In genomic region chr5:68289576-68289975, GRCh38 we compare ENCODE assay signal across 11 cellular contexts.
DNase-seq lines count a peak whose midpoint lies in the region; ATAC-seq and TF ChIP-seq lines count a peak whose summit lies in the region.
"Had no signal": no experiment of that assay in that cellular context is flagged by ENCODE, and none has a peak within 500 bp of the region (broad histone marks: within the 10 kb centered on the region; RNA-seq: fewer than 3 reads in every experiment).

No MANE protein-coding gene starts in this region.

- peaks cover 2% of the 10 kb centered on the region for H3K36me3 ChIP-seq in Caco-2 (ENCODE audit: control insufficient read depth, insufficient read depth, low read length)
- H3K36me3 ChIP-seq in fibroblast of lung (ENCODE audit: control insufficient read depth, insufficient read depth, low read length) = no peaks in the 10 kb centered on the region

- no TSS peak for BruUV-seq in Caco-2 (replicated peaks; lab: Mats Ljungman, UMichigan)

- H3K9me3 Mint-ChIP-seq in Caco-2 (ENCODE audit: unreplicated experiment) (no peaks in the 10 kb centered on the region), progenitor cell of endocrine pancreas (ENCODE audit: low read depth) (no peaks in the 10 kb centered on the region)
- H3K9me3 Mint-ChIP-seq: stimulated activated naive B cell treated with anti-CD40 and anti-IgM and Interleukin-4, amounts not matched to agents 10 μg/mL and 1 μg/mL and 100 μg/mL, for 72 hours had no signal

- H3K27me3 Mint-ChIP-seq in Caco-2 (ENCODE audit: insufficient read depth, unreplicated experiment) (no peaks in the 10 kb centered on the region), T-helper 17 cell (no peaks in the 10 kb centered on the region), progenitor cell of endocrine pancreas (no peaks in the 10 kb centered on the region)
- H3K27me3 Mint-ChIP-seq: stimulated activated naive B cell treated with anti-CD40 and anti-IgM and Interleukin-4, amounts not matched to agents 10 μg/mL and 1 μg/mL and 100 μg/mL, for 72 hours had no signal

- CTCF ChIA-PET in Caco-2 (lab: Charles Lee) = interaction anchor here (0.6 kb wide), 1 partner anchor 17 kb away, joined by 3 read pairs; no protein-coding TSS in a partner anchor

- H3K9me3 ChIP-seq in Caco-2 (no peaks in the 10 kb centered on the region), T-helper 17 cell (ENCODE audit: control insufficient read depth, low read length, poor library complexity, severe bottlenecking) (no peaks in the 10 kb centered on the region), fibroblast of lung (ENCODE audit: control insufficient read depth, insufficient read depth, low read depth, low read length) (no peaks in the 10 kb centered on the region)

- H3K4me3 Mint-ChIP-seq in Caco-2 (ENCODE audit: unreplicated experiment) (peak overlapping the region; percentile 88), T-helper 17 cell (no peak overlapping the region), progenitor cell of endocrine pancreas (ENCODE audit: low read depth) (peak overlapping the region; percentile 89)

- peak overlapping the region; percentile 42 for H3K4me3 ChIP-seq in Caco-2 (ENCODE audit: low read depth, low read length)
- H3K4me3 ChIP-seq in fibroblast of lung (replicated peaks in 1 of 4; ENCODE audit: control extremely low read depth in 1 of 4, insufficient read depth in 1 of 4, low read depth in 3 of 4, low read length in 4 of 4) = no peak overlapping the region

- H3K4me1 Mint-ChIP-seq in Caco-2 (ENCODE audit: low read depth, unreplicated experiment) = peaks cover 40% of the 10 kb centered on the region
- peaks cover 57% of the 10 kb centered on the region for H3K4me1 Mint-ChIP-seq in T-helper 17 cell
- H3K4me1 Mint-ChIP-seq in progenitor cell of endocrine pancreas (ENCODE audit: low read depth) = peaks cover 60% of the 10 kb centered on the region

- no peak overlapping the region for H3K27ac ChIP-seq in fibroblast of lung (ENCODE audit: insufficient read depth, low read length)

- peaks cover 28% of the 10 kb centered on the region for H3K36me3 Mint-ChIP-seq in Caco-2 (ENCODE audit: insufficient read depth, unreplicated experiment)
- H3K36me3 Mint-ChIP-seq in T-helper 17 cell (ENCODE audit: low read depth) = peaks cover 5% of the 10 kb centered on the region
- peaks cover 14% of the 10 kb centered on the region for H3K36me3 Mint-ChIP-seq in progenitor cell of endocrine pancreas (ENCODE audit: insufficient read depth)

- peaks cover 2% of the 10 kb centered on the region for H3K79me2 ChIP-seq in fibroblast of lung (ENCODE audit: control insufficient read depth, insufficient read depth, low read length)

- no peak for ATAC-seq in T-helper 17 cell
- ATAC-seq: stimulated activated naive B cell treated with anti-CD40 and anti-IgM and Interleukin-4, amounts not matched to agents 10 μg/mL and 1 μg/mL and 100 μg/mL, for 72 hours had no signal

- no peak overlapping the region for H2AFZ ChIP-seq in fibroblast of lung (ENCODE audit: low read length)

- POLR2A ChIA-PET in Caco-2 (lab: Charles Lee) = no interaction called here

- no peak for DNase-seq in Caco-2
- DNase-seq in T-helper 17 cell = no peak
- DNase-seq in fibroblast of lung (ENCODE audit: low read depth in 2 of 2) = no peak
- DNase-seq in progenitor cell of endocrine pancreas (ENCODE audit: low spot score, unreplicated experiment) = no peak
- DNase-seq in HPDE6-E6E7 (ENCODE audit: extremely low spot score) = no peak
- no peak for DNase-seq in central memory CD4-positive, alpha-beta T cell
- no peak for DNase-seq in NCI-H2227 treated with DMSO at 0.1 percent for 48 hours (lab: John Stamatoyannopoulos, UW)
- DNase-seq in dedifferentiated amniotic fluid mesenchymal stem cell (ENCODE audit: extremely low spot score) = no peak
- DNase-seq: NCI-H1417; SHP77 treated with DMSO at 0.1 percent for 48 hours; stimulated activated naive B cell treated with anti-CD40 and anti-IgM and Interleukin-4, amounts not matched to agents 10 μg/mL and 1 μg/mL and 100 μg/mL, for 72 hours had no signal

- H3K4me1 ChIP-seq in Caco-2 (peaks cover 27% of the 10 kb centered on the region), fibroblast of lung (ENCODE audit: control insufficient read depth, extremely low read depth, insufficient read depth, low read length) (peaks cover 12% of the 10 kb centered on the region)

- H3K27ac Mint-ChIP-seq in Caco-2 (ENCODE audit: unreplicated experiment) (peak overlapping the region; percentile 83), T-helper 17 cell (peak overlapping the region; percentile 97), progenitor cell of endocrine pancreas (peak overlapping the region; percentile 85)
- H3K27ac Mint-ChIP-seq: stimulated activated naive B cell treated with anti-CD40 and anti-IgM and Interleukin-4, amounts not matched to agents 10 μg/mL and 1 μg/mL and 100 μg/mL, for 72 hours had no signal

- H4K20me1 ChIP-seq in fibroblast of lung (ENCODE audit: control insufficient read depth, extremely low read depth, insufficient read depth, low read length) = no peaks in the 10 kb centered on the region

- intact Hi-C loops in Caco-2 (cut with micrococcal nuclease; ENCODE audit: unreplicated experiment) = loop anchor here (5.0 to 10.0 kb wide), 5 partner anchors 33 to 455 kb away; no protein-coding TSS in a partner anchor

- TF ChIP-seq CTCF in Caco-2 (IDR thresholded peaks at IDR 0.05; ENCODE audit: insufficient read depth in 1 of 2, low read depth in 1 of 2, low read length in 1 of 2, severe bottlenecking in 1 of 2, unreplicated experiment in 1 of 2) (no peak), fibroblast of lung (conservative IDR thresholded peaks at IDR 0.05 in 1 of 2, IDR thresholded peaks at IDR 0.05 in 1 of 2; ENCODE audit: low read depth in 1 of 2, low read length in 2 of 2) (no peak), progenitor cell of endocrine pancreas (IDR thresholded peaks at IDR 0.05; ENCODE audit: unreplicated experiment) (no peak)

- H3K9ac ChIP-seq in fibroblast of lung (ENCODE audit: insufficient read depth, low read length) = no peak overlapping the region

- peak overlapping the region; percentile 94 for H3K4me2 ChIP-seq in fibroblast of lung (ENCODE audit: extremely low read depth, insufficient read depth, low read length)

- no peaks in the 10 kb centered on the region for H3K27me3 ChIP-seq in Caco-2 (replicated peaks; ENCODE audit: control insufficient read depth, insufficient read depth, low read length)
- H3K27me3 ChIP-seq in fibroblast of lung (ENCODE audit: control insufficient read depth, insufficient read depth, low read length) = no peaks in the 10 kb centered on the region
